In the genomic region with DNA sequence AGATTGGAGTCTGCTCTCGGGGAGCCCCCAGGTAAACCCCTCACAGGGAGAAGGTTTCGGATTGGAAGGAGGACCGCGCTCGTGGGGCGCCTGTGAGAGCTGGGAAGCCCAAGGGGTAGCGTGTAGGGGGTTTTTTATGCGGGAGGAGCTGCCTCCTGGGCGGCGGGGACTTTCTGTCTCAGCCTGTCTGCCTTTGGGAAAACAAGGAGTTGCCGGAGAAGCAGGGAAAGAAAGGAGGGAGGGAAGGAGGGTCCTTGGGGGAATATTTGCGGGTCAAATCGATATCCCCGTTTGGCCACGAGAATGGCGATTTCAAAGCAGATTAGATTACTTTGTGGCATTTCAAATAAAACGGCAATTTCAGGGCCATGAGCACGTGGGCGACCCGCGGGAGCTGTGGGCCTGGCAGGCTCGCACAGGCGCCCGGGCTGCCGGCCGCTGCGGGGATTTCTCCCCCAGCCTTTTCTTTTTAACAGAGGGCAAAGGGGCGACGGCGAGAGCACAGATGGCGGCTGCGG, we compare ENCODE assay signal across 14 cellular contexts. TPM values are rescaled to one million over a fixed set of nuclear protein-coding genes. Genes with fewer than 3 reads are reported as not detected.
A peak's percentile ranks its signal among the peaks of the same experiment; 100 is the strongest.
DNase-seq lines count a peak whose midpoint lies in the region; ATAC-seq and TF ChIP-seq lines count a peak whose summit lies in the region.
"Had no signal": no experiment of that assay in that cellular context is flagged by ENCODE, and none has a peak within 500 bp of the region (broad histone marks: within the 10 kb centered on the region; RNA-seq: fewer than 3 reads in every experiment).

No MANE protein-coding gene starts in this region.

- no peaks in the 10 kb centered on the region for H4K20me1 ChIP-seq in hepatocyte (ENCODE audit: insufficient read depth, poor library complexity, severe bottlenecking)

- no peak overlapping the region for H3K27ac Mint-ChIP-seq in T-cell
- no peak overlapping the region for H3K27ac Mint-ChIP-seq in progenitor cell of endocrine pancreas
- no peak overlapping the region for H3K27ac Mint-ChIP-seq in natural killer cell treated with Interleukin-12 subunit alpha and Interleukin-12 subunit beta and Interleukin-15 and Interleukin-18, amount 100 ng/mL, for 72 hours
- H3K27ac Mint-ChIP-seq: T-helper 1 cell treated with Interleukin-12 subunit alpha and Interleukin-12 subunit beta and Interleukin-4 antibody, amounts not matched to agents 30 μg/mL and 1 μg/mL, for 36 hours had no signal

- CTCF ChIA-PET in T-cell (lab: Charles Lee): no interaction called here

- ATAC-seq in T-cell (replicated peaks in 1 of 4): no peak
- ATAC-seq in natural killer cell treated with Interleukin-12 subunit alpha and Interleukin-12 subunit beta and Interleukin-15 and Interleukin-18, amount 100 ng/mL, for 72 hours: no peak
- ATAC-seq: foreskin keratinocyte had no signal

- peak overlapping the region; percentile 69 for H3K4me2 ChIP-seq in hepatocyte

- no peaks in the 10 kb centered on the region for H3K9me3 ChIP-seq in hepatocyte (ENCODE audit: low read depth)

- no peak overlapping the region for H3K27ac ChIP-seq in hepatocyte
- H3K27ac ChIP-seq: foreskin keratinocyte had no signal

- H3K27me3 Mint-ChIP-seq in T-cell: peaks cover 70 to 78% of the 10 kb centered on the region in 2 donors
- peaks cover 88% of the 10 kb centered on the region for H3K27me3 Mint-ChIP-seq in progenitor cell of endocrine pancreas
- H3K27me3 Mint-ChIP-seq in natural killer cell treated with Interleukin-12 subunit alpha and Interleukin-12 subunit beta and Interleukin-15 and Interleukin-18, amount 100 ng/mL, for 72 hours: peaks cover 60 to 62% of the 10 kb centered on the region in 2 donors

- TF ChIP-seq CTCF in hepatocyte (IDR thresholded peaks at IDR 0.05; ENCODE audit: poor library complexity) (no peak), progenitor cell of endocrine pancreas (IDR thresholded peaks at IDR 0.05; ENCODE audit: unreplicated experiment) (no peak)

- no peaks in the 10 kb centered on the region for H3K9me2 ChIP-seq in hepatocyte (replicated peaks; ENCODE audit: insufficient read depth)

- no peaks in the 10 kb centered on the region for H3K36me3 Mint-ChIP-seq in T-cell
- H3K36me3 Mint-ChIP-seq in progenitor cell of endocrine pancreas (ENCODE audit: insufficient read depth): no peaks in the 10 kb centered on the region
- no peaks in the 10 kb centered on the region for H3K36me3 Mint-ChIP-seq in natural killer cell treated with Interleukin-12 subunit alpha and Interleukin-12 subunit beta and Interleukin-15 and Interleukin-18, amount 100 ng/mL, for 72 hours

- POLR2A ChIA-PET in T-cell (lab: Charles Lee): interaction anchor here in 1 of 2 donors (0.6 kb wide), 1 partner anchor 8 kb away, joined by 5 read pairs; no protein-coding TSS in a partner anchor

- H3K4me1 Mint-ChIP-seq in T-cell (peaks cover 37 to 45% (median 42%) of the 10 kb centered on the region in 3 donors), progenitor cell of endocrine pancreas (ENCODE audit: low read depth) (peaks cover 12% of the 10 kb centered on the region)
- peaks cover 12% of the 10 kb centered on the region in 2 donors for H3K4me1 Mint-ChIP-seq in natural killer cell treated with Interleukin-12 subunit alpha and Interleukin-12 subunit beta and Interleukin-15 and Interleukin-18, amount 100 ng/mL, for 72 hours (ENCODE audit: low read depth in 2 of 2)

- peak overlapping the region in 2 of 3 donors; percentile 9 to 77 for H3K4me3 Mint-ChIP-seq in T-cell
- peak overlapping the region; percentile 33 for H3K4me3 Mint-ChIP-seq in progenitor cell of endocrine pancreas (ENCODE audit: low read depth)
- H3K4me3 Mint-ChIP-seq in natural killer cell treated with Interleukin-12 subunit alpha and Interleukin-12 subunit beta and Interleukin-15 and Interleukin-18, amount 100 ng/mL, for 72 hours: no peak overlapping the region
- H3K4me3 Mint-ChIP-seq: T-helper 1 cell treated with Interleukin-12 subunit alpha and Interleukin-12 subunit beta and Interleukin-4 antibody, amounts not matched to agents 30 μg/mL and 1 μg/mL, for 36 hours had no signal

- 3% methylated on average over 32 of the region's 32 CpGs for whole genome bisulfite sequencing in hepatocyte (ENCODE audit: low lambda C conversion rate, missing lambda C conversion rate)

- H3K36me3 ChIP-seq in hepatocyte (replicated peaks; ENCODE audit: insufficient read depth, low read depth): no peaks in the 10 kb centered on the region

- peaks cover 13% of the 10 kb centered on the region for H3K4me1 ChIP-seq in hepatocyte (ENCODE audit: insufficient read depth)
- H3K4me1 ChIP-seq: foreskin keratinocyte had no signal

- no peak overlapping the region for H3K4me3 ChIP-seq in hepatocyte

- DNase-seq in ELF-1 (ENCODE audit: low read depth, low spot score) (peak; percentile 27), T-cell (no peak), hepatocyte (ENCODE audit: low spot score) (no peak), progenitor cell of endocrine pancreas (ENCODE audit: low spot score, unreplicated experiment) (no peak), COLO668 (lab: John Stamatoyannopoulos, UW; ENCODE audit: unreplicated experiment) (no peak), NCI-H345 (lab: John Stamatoyannopoulos, UW) (no peak)
- no peak for DNase-seq in effector CD4-positive, alpha-beta T cell
- no peak for DNase-seq in natural killer cell treated with Interleukin-12 subunit alpha and Interleukin-12 subunit beta and Interleukin-15 and Interleukin-18, amount 100 ng/mL, for 72 hours (ENCODE audit: low spot score)
- DNase-seq: activated CD8-positive, alpha-beta memory T cell treated with anti-CD3 and anti-CD28 coated beads, Interleukin-2, amount 50 U/mL, for 4 hours; central memory CD4-positive, alpha-beta T cell; foreskin keratinocyte; NCI-H1417 treated with DMSO at 0.1 percent for 48 hours had no signal

- H3K27me3 ChIP-seq in hepatocyte: peaks cover 100% of the 10 kb centered on the region

- H3K79me2 ChIP-seq in hepatocyte: no peaks in the 10 kb centered on the region

- no peaks in the 10 kb centered on the region for H3K9me3 Mint-ChIP-seq in T-cell
- H3K9me3 Mint-ChIP-seq in progenitor cell of endocrine pancreas (ENCODE audit: low read depth): no peaks in the 10 kb centered on the region
- H3K9me3 Mint-ChIP-seq in natural killer cell treated with Interleukin-12 subunit alpha and Interleukin-12 subunit beta and Interleukin-15 and Interleukin-18, amount 100 ng/mL, for 72 hours: no peaks in the 10 kb centered on the region
- H3K9me3 Mint-ChIP-seq: T-helper 1 cell treated with Interleukin-12 subunit alpha and Interleukin-12 subunit beta and Interleukin-4 antibody, amounts not matched to agents 30 μg/mL and 1 μg/mL, for 36 hours had no signal

- H2AFZ ChIP-seq in hepatocyte: peak overlapping the region; percentile 60

RNA-seq across cellular contexts. Expression of a gene that starts 9.7 kb away (rescaled TPM):
- total RNA-seq in T-cell (under 1 TPM in 3 of 5 donors, not detected in 2; 0.10 to 0.16 (median 0.12) TPM), hepatocyte (0.20 and 0.76 TPM in 2 replicates), progenitor cell of endocrine pancreas (0.31 and 0.38 TPM in 2 replicates)
- polyA plus RNA-seq in hepatocyte: 0.13 and 0.35 TPM in 2 replicates
- total RNA-seq in natural killer cell treated with Interleukin-12 subunit alpha and Interleukin-12 subunit beta and Interleukin-15 and Interleukin-18, amount 100 ng/mL, for 72 hours: under 1 TPM in 1 of 2 donors, not detected in 1; 0.47 TPM
- total RNA-seq: foreskin keratinocyte, mononuclear cell had no signal
- polyA plus RNA-seq: foreskin keratinocyte had no signal
